Comparison of ENCODE assay signal across 15 cellular contexts in the genomic region with DNA sequence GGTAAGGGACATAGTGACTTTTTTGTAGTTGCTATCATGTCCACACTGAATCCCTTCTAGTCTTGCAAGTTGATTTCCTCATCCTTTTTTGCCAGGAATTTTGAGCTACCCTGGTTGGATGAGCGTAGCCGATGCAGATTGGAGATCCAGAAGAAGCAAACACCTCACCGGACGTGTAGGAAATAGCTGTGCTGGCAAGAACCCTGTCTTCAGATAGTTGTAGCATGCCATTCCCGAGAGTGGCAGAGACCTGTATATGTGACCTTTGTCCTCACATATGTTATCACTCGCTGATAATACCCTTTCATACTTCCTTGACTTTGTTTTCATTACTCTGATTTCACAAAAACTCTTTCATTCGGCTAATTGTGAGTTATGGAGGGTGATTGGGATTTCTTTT. TPM values are rescaled to one million over a fixed set of nuclear protein-coding genes. Genes with fewer than 3 reads are reported as not detected.
DNase-seq lines count a peak whose midpoint lies in the region; TF ChIP-seq lines count a peak whose summit lies in the region.
"Had no signal": no experiment of that assay in that cellular context is flagged by ENCODE, and none has a peak within 500 bp of the region (broad histone marks: within the 10 kb centered on the region; RNA-seq: fewer than 3 reads in every experiment).

No MANE protein-coding gene starts in this region.

- H3K4me1 Mint-ChIP-seq in MCF 10A (ENCODE audit: insufficient read depth, unreplicated experiment) (peaks cover 8% of the 10 kb centered on the region), brain (peaks cover 15% of the 10 kb centered on the region)

- TF ChIP-seq CTCF in MCF 10A (IDR thresholded peaks at IDR 0.05; ENCODE audit: unreplicated experiment) (no peak), breast epithelium (IDR thresholded peaks at IDR 0.05) (no peak), brain (conservative IDR thresholded peaks at IDR 0.05) (no peak), stomach (IDR thresholded peaks at IDR 0.05) (no peak)

- H3K9me3 Mint-ChIP-seq in MCF 10A (ENCODE audit: unreplicated experiment), result no peaks in the 10 kb centered on the region
- H3K9me3 Mint-ChIP-seq in brain, result no peaks in the 10 kb centered on the region
- H3K9me3 Mint-ChIP-seq: nephron had no signal

- peak overlapping the region; percentile 31 for H3K9ac ChIP-seq in mucosa of stomach (ENCODE audit: low read length)

- intact Hi-C loops in MCF 10A (cut with micrococcal nuclease) (no loop called here), breast epithelium (cut with DNase I; ENCODE audit: low total_unique reads) (no loop called here), stomach (cut with DNase I; ENCODE audit: low total_unique reads) (loop anchor here (5.0 kb wide), 1 partner anchor 33 kb away; no protein-coding TSS in a partner anchor)

- H3K4me3 Mint-ChIP-seq in MCF 10A (ENCODE audit: unreplicated experiment), result no peak overlapping the region
- no peak overlapping the region for H3K4me3 Mint-ChIP-seq in brain
- H3K4me3 Mint-ChIP-seq: nephron had no signal

- H3K36me3 ChIP-seq in breast epithelium, result no peaks in the 10 kb centered on the region
- peaks cover 14% of the 10 kb centered on the region for H3K36me3 ChIP-seq in mucosa of stomach (ENCODE audit: control insufficient read depth, insufficient read depth, low read length)
- H3K36me3 ChIP-seq in stomach, result peaks cover 46 to 87% (median 82%) of the 10 kb centered on the region in 4 donors

- H3K27ac Mint-ChIP-seq in MCF 10A (ENCODE audit: low read depth, unreplicated experiment) (peak overlapping the region; percentile 22), brain (peak overlapping the region in 3 of 5 experiments; percentile 59 to 91 (median 90))

- DNase-seq in MCF 10A (ENCODE audit: unreplicated experiment) (no peak), breast epithelium (ENCODE audit: low spot score in 2 of 2) (no peak), stomach (peak; percentile 47), glomerular visceral epithelial cell (ENCODE audit: extremely low spot score) (no peak), SHP77 (lab: John Stamatoyannopoulos, UW) (no peak), NCI-H82 treated with DMSO at 0.1 percent for 48 hours (lab: John Stamatoyannopoulos, UW; ENCODE audit: unreplicated experiment) (no peak)
- DNase-seq: activated CD4-positive, alpha-beta T cell treated with anti-CD3 and anti-CD28 coated beads for 1 hour; left ventricle myocardium inferior; NCI-H1436; NCI-H2171 treated with DMSO at 0.1 percent for 48 hours; NCI-H82; trophoblast cell had no signal

- H3K27ac ChIP-seq in breast epithelium (peak overlapping the region in 1 of 2 donors; percentile 14), stomach (peak overlapping the region; percentile 8 to 61 (median 58))
- H3K27ac ChIP-seq: left ventricle myocardium inferior had no signal

- H3K9me3 ChIP-seq in breast epithelium (no peaks in the 10 kb centered on the region), mucosa of stomach (ENCODE audit: control insufficient read depth, low read length) (no peaks in the 10 kb centered on the region), stomach (no peaks in the 10 kb centered on the region)
- H3K9me3 ChIP-seq: left ventricle myocardium inferior had no signal

- no peaks in the 10 kb centered on the region for H3K4me1 ChIP-seq in breast epithelium
- H3K4me1 ChIP-seq in mucosa of stomach (ENCODE audit: control insufficient read depth, insufficient read depth, low read length), result peaks cover 28% of the 10 kb centered on the region
- H3K4me1 ChIP-seq in stomach, result peaks cover 7 to 83% (median 21%) of the 10 kb centered on the region in 4 donors

- no peak overlapping the region for H3K4me3 ChIP-seq in breast epithelium
- no peak overlapping the region for H3K4me3 ChIP-seq in mucosa of stomach (ENCODE audit: low read length)
- H3K4me3 ChIP-seq in stomach, result no peak overlapping the region
- H3K4me3 ChIP-seq: left ventricle myocardium inferior had no signal

- TF ChIP-seq EP300 in stomach (IDR thresholded peaks at IDR 0.05), result no peak

- H3K36me3 Mint-ChIP-seq in MCF 10A (ENCODE audit: insufficient read depth, unreplicated experiment) (peaks cover 87% of the 10 kb centered on the region), brain (peaks cover 83% of the 10 kb centered on the region)

- no peaks in the 10 kb centered on the region for H3K27me3 ChIP-seq in breast epithelium
- no peaks in the 10 kb centered on the region for H3K27me3 ChIP-seq in mucosa of stomach (ENCODE audit: control insufficient read depth, insufficient read depth, low read length)
- no peaks in the 10 kb centered on the region for H3K27me3 ChIP-seq in stomach

- H3K27me3 Mint-ChIP-seq in MCF 10A (ENCODE audit: insufficient read depth, unreplicated experiment), result no peaks in the 10 kb centered on the region
- no peaks in the 10 kb centered on the region for H3K27me3 Mint-ChIP-seq in brain

- TF ChIP-seq POLR2A in breast epithelium (IDR thresholded peaks at IDR 0.05), result no peak
- TF ChIP-seq POLR2A in stomach (IDR thresholded peaks at IDR 0.05), result no peak

- BruUV-seq in MCF 10A (replicated peaks; lab: Mats Ljungman, UMichigan), result no TSS peak

- CTCF ChIA-PET in MCF 10A (lab: Yijun Ruan, JAX), result interaction anchor here (2.0 to 2.3 kb wide), 2 partner anchors 10 to 34 kb away, joined by 7 to 8 read pairs; no protein-coding TSS in a partner anchor

- 27 to 56% (median 33%) methylated on average over 7 of the region's 7 CpGs for WGBS in stomach, 5 donors

- POLR2A ChIA-PET in MCF 10A (lab: Yijun Ruan, JAX), result interaction anchor here (0.6 to 3.7 kb wide), 4 partner anchors 11 to 730 kb away, joined by 3 to 39 read pairs (median 5); partner anchors contain the start of gene MSL1

RNA-seq across cellular contexts. Expression of gene CASC3, which starts 6.2 kb away (rescaled TPM):
- total RNA-seq in MCF 10A (2022) (73.5 and 78.3 TPM in 2 replicates), breast epithelium (10 to 100 TPM; 57.4 to 67.0 (median 65.1) TPM), stomach (100 to 1,000 TPM in 2 of 5 donors, 10 to 100 TPM in 3; 41.9 to 198 (median 85.5) TPM)
- polyA plus RNA-seq in brain (ENCODE audit: insufficient read depth, low read depth, low replicate concordance) (150 TPM), stomach (10 to 100 TPM; 27.6 to 42.2 (median 37.0) TPM)

RNA-seq across cellular contexts. Expression of gene MSL1, which starts 12.4 kb away (rescaled TPM):
- total RNA-seq in MCF 10A (2022) (59.8 and 62.2 TPM in 2 replicates), breast epithelium (10 to 100 TPM; 49.3 to 79.3 (median 78.2) TPM), stomach (100 to 1,000 TPM in 2 of 5 donors, 10 to 100 TPM in 3; 47.1 to 322 (median 90.1) TPM)
- polyA plus RNA-seq in brain (ENCODE audit: insufficient read depth, low read depth, low replicate concordance) (94.4 TPM), stomach (10 to 100 TPM; 29.3 to 63.8 (median 32.7) TPM)

RNA-seq across cellular contexts. Expression of gene NR1D1, which starts 33.8 kb away (rescaled TPM):
- total RNA-seq in MCF 10A (2022) (7.5 and 8.8 TPM in 2 replicates), breast epithelium (10 to 100 TPM in 1 of 3 donors, 1 to 10 TPM in 2; 8.8 to 10.5 (median 9.2) TPM), stomach (10 to 100 TPM in 2 of 5 donors, 1 to 10 TPM in 3; 2.8 to 14.9 (median 9.0) TPM)
- polyA plus RNA-seq in brain (ENCODE audit: insufficient read depth, low read depth, low replicate concordance) (43.8 TPM), stomach (10 to 100 TPM in 1 of 3 donors, 1 to 10 TPM in 2; 5.5 to 20.5 (median 9.6) TPM)

RNA-seq across cellular contexts. Expression of gene RAPGEFL1, which starts 43.1 kb away (rescaled TPM):
- total RNA-seq in MCF 10A (2022) (4.9 and 5.6 TPM in 2 replicates), breast epithelium (10 to 100 TPM in 1 of 3 donors, 1 to 10 TPM in 2; 3.2 to 10.8 (median 5.0) TPM), stomach (100 to 1,000 TPM in 1 of 5 donors, 10 to 100 TPM in 3, 1 to 10 TPM in 1; 8.5 to 294 (median 29.0) TPM)
- polyA plus RNA-seq in brain (ENCODE audit: insufficient read depth, low read depth, low replicate concordance) (14.2 TPM), stomach (10 to 100 TPM in 2 of 3 donors, 1 to 10 TPM in 1; 5.2 to 76.8 (median 15.4) TPM)
